Comparison of ENCODE assay signal across 1 cellular context in the genomic region with DNA sequence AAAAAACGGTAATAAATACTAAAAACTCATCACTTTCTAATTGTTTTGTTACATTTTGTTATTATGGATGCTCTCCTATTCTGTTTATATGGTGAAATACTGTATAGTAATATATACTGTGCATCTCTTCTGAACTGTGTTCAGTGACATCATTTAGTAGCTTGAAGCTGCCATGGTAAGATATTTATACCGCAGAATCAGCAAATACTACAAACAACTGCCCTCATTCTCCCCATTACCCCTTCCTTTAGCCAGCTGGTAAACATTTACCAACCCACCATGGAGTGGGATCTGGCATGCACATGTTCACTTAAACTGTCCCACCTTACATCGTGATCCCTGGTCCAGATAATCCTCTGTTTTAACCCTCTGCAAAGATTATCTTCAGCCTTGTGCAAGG.
TF ChIP-seq lines count a peak whose summit lies in the region.

No MANE protein-coding gene starts in this region.

TF ChIP-seq in IMR-90, 13 proteins besides CTCF, POLR2A, EP300 and RAD21:
- peak; percentile 28; the same call in 1 of the 2 replicates for TF ChIP-seq MAFK (IDR thresholded peaks at IDR 0.05; ENCODE audit: low read depth, low read length)
- no peak for TF ChIP-seq CEBPB (IDR thresholded peaks at IDR 0.05; ENCODE audit: low read depth, low read length)
